Comparison of ENCODE assay signal across 9 cellular contexts in the genomic region with DNA sequence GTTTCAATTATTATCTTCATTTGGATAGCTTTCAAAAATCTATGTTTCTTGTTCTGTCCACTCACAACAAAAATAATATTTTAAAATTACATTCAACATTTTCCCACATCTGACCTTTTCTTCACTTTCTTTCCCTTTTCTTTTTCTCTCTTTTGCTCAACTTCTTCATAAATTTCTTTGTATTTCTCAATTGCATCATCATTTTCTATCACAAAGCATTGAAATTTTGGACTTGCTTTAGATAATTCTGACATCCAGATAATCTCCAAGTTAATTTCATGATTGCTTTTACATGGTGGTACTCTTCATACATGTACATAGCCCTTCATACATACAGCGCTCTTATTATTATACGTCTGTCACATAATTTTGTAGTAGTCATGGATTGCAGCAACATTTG.
"Had no signal": no experiment of that assay in that cellular context is flagged by ENCODE, and none has a peak within 500 bp of the region (broad histone marks: within the 10 kb centered on the region; RNA-seq: fewer than 3 reads in every experiment).

No MANE protein-coding gene starts in this region.

- H3K27ac ChIP-seq: HL-60 had no signal

- H3K9me3 Mint-ChIP-seq: GM23338, H9, HFFc6, IgD-negative memory B cell had no signal

- H2AFZ ChIP-seq: GM23338 had no signal

- ATAC-seq: GM23338 had no signal

- H3K4me3 ChIP-seq: GM23338 had no signal

- H3K4me3 Mint-ChIP-seq: GM23338, H9, HFFc6, IgD-negative memory B cell had no signal

- H3K4me2 ChIP-seq: GM23338 had no signal

- H3K27me3 Mint-ChIP-seq: IgD-negative memory B cell had no signal

- DNase-seq: H9, HCEC 1CT, HFFc6, KG1 had no signal

- FAIRE-seq: H1, H54 had no signal

- H3K36me3 Mint-ChIP-seq: IgD-negative memory B cell had no signal

- H3K4me1 Mint-ChIP-seq: GM23338, H9, IgD-negative memory B cell had no signal

- H3K27ac Mint-ChIP-seq: GM23338, H9, HFFc6, IgD-negative memory B cell had no signal
